ENCODE assay signal across 15 cellular contexts in genomic region chr1:14228677-14229076, GRCh38.
DNase-seq lines count a peak whose midpoint lies in the region; ATAC-seq, FAIRE-seq and TF ChIP-seq lines count a peak whose summit lies in the region.
"Had no signal": no experiment of that assay in that cellular context is flagged by ENCODE, and none has a peak within 500 bp of the region (broad histone marks: within the 10 kb centered on the region; RNA-seq: fewer than 3 reads in every experiment).

No MANE protein-coding gene starts in this region.

- no peaks in the 10 kb centered on the region for H3F3A ChIP-seq in GM23248 (ENCODE audit: insufficient read depth)

- H3K4me2 ChIP-seq in mesendoderm (ENCODE audit: low read length) (no peak overlapping the region), GM23248 (ENCODE audit: unreplicated experiment) (no peak overlapping the region)

- H2AK5ac ChIP-seq in mesendoderm (ENCODE audit: low read length) = no peak overlapping the region

- no peaks in the 10 kb centered on the region for H3K79me1 ChIP-seq in mesendoderm (ENCODE audit: low read length)

- H2BK5ac ChIP-seq in mesendoderm (ENCODE audit: low read length) = no peak overlapping the region

- no peak overlapping the region for H3K23ac ChIP-seq in mesendoderm (ENCODE audit: low read length)

- H3K4me1 ChIP-seq in mesendoderm (ENCODE audit: control insufficient read depth, low read depth, low read length) = no peaks in the 10 kb centered on the region
- no peaks in the 10 kb centered on the region for H3K4me1 ChIP-seq in GM23248 (ENCODE audit: insufficient read depth)
- H3K4me1 ChIP-seq: BE2C, Caco-2 had no signal

- DNase-seq in LNCaP clone FGC (ENCODE audit: low read depth) = no peak
- peak; percentile 20 for DNase-seq in RCC 7860 (ENCODE audit: low spot score)
- DNase-seq in mesendoderm = peak; percentile 11
- no peak for DNase-seq in GM23248
- DNase-seq in CD14-positive monocyte (ENCODE audit: low spot score) = no peak
- DNase-seq: BE2C; Caco-2; CD8-positive, alpha-beta memory T cell; DND-41; GDM1; IMR-90 had no signal

- H3K18ac ChIP-seq in mesendoderm (ENCODE audit: low read length) = no peak overlapping the region

- no peak overlapping the region for H2AFZ ChIP-seq in GM23248

- H3K56ac ChIP-seq in mesendoderm (ENCODE audit: low read length) = no peak overlapping the region

- no peak overlapping the region for H3K4me3 Mint-ChIP-seq in CD14-positive monocyte
- H3K4me3 Mint-ChIP-seq: CD8-positive, alpha-beta memory T cell had no signal

- no peak overlapping the region for H4K8ac ChIP-seq in mesendoderm (ENCODE audit: low read depth, low read length)

- H3K27ac Mint-ChIP-seq in CD14-positive monocyte = no peak overlapping the region
- H3K27ac Mint-ChIP-seq: CD8-positive, alpha-beta memory T cell had no signal

- H3K36me3 ChIP-seq in mesendoderm (ENCODE audit: control insufficient read depth, insufficient read depth, low read length) (no peaks in the 10 kb centered on the region), GM23248 (ENCODE audit: low read depth) (no peaks in the 10 kb centered on the region)
- H3K36me3 ChIP-seq: BE2C had no signal

- H3K4me1 Mint-ChIP-seq in CD14-positive monocyte = no peaks in the 10 kb centered on the region
- H3K4me1 Mint-ChIP-seq: CD8-positive, alpha-beta memory T cell had no signal

- H2BK120ac ChIP-seq in mesendoderm (ENCODE audit: low read depth, low read length) = no peak overlapping the region

- H3K9ac ChIP-seq in mesendoderm (ENCODE audit: low read length) (no peak overlapping the region), GM23248 (no peak overlapping the region)

- peaks cover 0 to 1% (median 1%) of the 10 kb centered on the region in 3 donors for H3K27me3 Mint-ChIP-seq in CD14-positive monocyte (ENCODE audit: low read depth in 3 of 3)

- H3K9me3 ChIP-seq in GM23248 (ENCODE audit: low read depth) = no peaks in the 10 kb centered on the region
- H3K9me3 ChIP-seq: BE2C, Caco-2 had no signal

- peaks cover 2 to 14% (median 8%) of the 10 kb centered on the region in 7 donors for H3K9me3 Mint-ChIP-seq in CD14-positive monocyte

- no peaks in the 10 kb centered on the region for H3K36me3 Mint-ChIP-seq in CD14-positive monocyte
- H3K36me3 Mint-ChIP-seq: CD8-positive, alpha-beta memory T cell had no signal

- intact Hi-C loops in CD14-positive monocyte (cut with micrococcal nuclease) = no loop called here

- no CpG with 5 or more reads among the region's 1 CpG for WGBS in mesendoderm (ENCODE audit: extremely low coverage, insufficient coverage, low lambda C conversion rate)
- WGBS in GM23248 (ENCODE audit: low coverage in 1 of 2, low lambda C conversion rate in 2 of 2, missing lambda C conversion rate in 2 of 2), 2 experiments = 24 to 36% methylated on average over 1 of the region's 1 CpG

- in situ Hi-C loops in GM23248 (cut with MboI) = no loop called here

- no peaks in the 10 kb centered on the region for H3K9me2 ChIP-seq in GM23248 (ENCODE audit: insufficient read depth)

- no peak overlapping the region for H2BK15ac ChIP-seq in mesendoderm (replicated peaks; ENCODE audit: low read depth)

- no peak for ATAC-seq in GM18502 (IDR thresholded peaks at IDR 0.05; ENCODE audit: poor library complexity, unreplicated experiment)

- no peak for FAIRE-seq in RCC 7860 (lab: Jason Lieb, UNC)
- FAIRE-seq: A204.1, H54 had no signal

- H3K27ac ChIP-seq in C4-2B (no peak overlapping the region), mesendoderm (ENCODE audit: low read depth, low read length) (no peak overlapping the region), GM23248 (no peak overlapping the region)

- no peaks in the 10 kb centered on the region for H4K20me1 ChIP-seq in GM23248 (ENCODE audit: insufficient read depth)

- H3K79me2 ChIP-seq in mesendoderm (ENCODE audit: control insufficient read depth, insufficient read depth, low read length) (no peaks in the 10 kb centered on the region), GM23248 (ENCODE audit: insufficient read depth) (no peaks in the 10 kb centered on the region)

- no peak overlapping the region for H4K5ac ChIP-seq in mesendoderm (ENCODE audit: low read length)

- H3K27me3 ChIP-seq in mesendoderm (ENCODE audit: insufficient read depth, low read length, poor library complexity) (no peaks in the 10 kb centered on the region), GM23248 (replicated peaks; ENCODE audit: insufficient read depth) (no peaks in the 10 kb centered on the region)
- H3K27me3 ChIP-seq: BE2C had no signal

- TF ChIP-seq CTCF in C4-2B (conservative IDR thresholded peaks at IDR 0.05) = peak; percentile 27
- TF ChIP-seq CTCF in LNCaP clone FGC (IDR thresholded peaks at IDR 0.05; ENCODE audit: control insufficient read depth, extremely low read depth, insufficient read depth) = 0 out of 2 replicates have a peak, but pooled peaks have one; percentile 12
- no peak for TF ChIP-seq CTCF in CD14-positive monocyte (IDR thresholded peaks at IDR 0.05)

- no peak overlapping the region for H3K4ac ChIP-seq in mesendoderm (ENCODE audit: low read depth, low read length)

- no peak overlapping the region for H3K4me3 ChIP-seq in LNCaP clone FGC (ENCODE audit: low read depth, low read length)
- no peak overlapping the region for H3K4me3 ChIP-seq in mesendoderm (ENCODE audit: low read length)
- H3K4me3 ChIP-seq in GM23248 = no peak overlapping the region

Comparison
In these comparisons a context has a peak if more than half of its experiments do, and no peak if none do; other contexts are left out.
1. DNase-seq: peak in RCC 7860 (single experiment) and mesendoderm (single experiment); none in LNCaP clone FGC (single experiment), GM23248 (single experiment) and CD14-positive monocyte (single experiment).